Comparison of ENCODE assay signal across 8 cellular contexts in the genomic region with DNA sequence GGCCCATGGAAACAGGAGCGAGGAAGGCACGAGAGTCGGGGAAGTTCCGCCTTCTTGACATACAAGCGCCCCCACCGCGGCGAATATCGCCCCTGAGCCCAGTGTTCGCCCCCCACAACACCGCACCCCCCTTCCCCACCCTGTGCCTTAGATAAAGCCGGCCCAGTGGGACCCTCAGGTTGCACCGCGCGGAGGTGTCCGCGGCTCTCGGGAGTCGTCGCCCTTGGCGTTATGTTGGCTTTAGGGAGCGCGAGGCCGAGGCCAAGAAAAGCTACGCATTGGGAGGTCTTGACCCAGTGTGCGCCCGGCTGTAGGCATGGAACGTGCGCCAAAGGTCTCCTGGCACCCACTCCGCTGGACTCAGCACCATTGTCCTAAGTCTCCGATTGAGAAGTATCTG. TPM values are rescaled to one million over a fixed set of nuclear protein-coding genes. Genes with fewer than 3 reads are reported as not detected.
DNase-seq lines count a peak whose midpoint lies in the region; ATAC-seq, FAIRE-seq and TF ChIP-seq lines count a peak whose summit lies in the region.

No MANE protein-coding gene starts in this region.

- H3K27me3 Mint-ChIP-seq in naive thymus-derived CD8-positive, alpha-beta T cell = peaks cover 0 to 2% (median 0%) of the 10 kb centered on the region in 5 donors

- no peak for TF ChIP-seq POLR2A in HepG2 (IDR thresholded peaks at IDR 0.05; ENCODE audit: insufficient read depth in 1 of 2, low read depth in 2 of 2, low read length in 2 of 2)

- no peak overlapping the region for H3K4me2 ChIP-seq in HepG2 (ENCODE audit: low read depth, low read length)

- H3K79me2 ChIP-seq in HepG2 (ENCODE audit: insufficient read depth, low read length) = no peaks in the 10 kb centered on the region

- H3K27me3 ChIP-seq in liver (ENCODE audit: control insufficient read depth in 4 of 4, insufficient read depth in 4 of 4, low read length in 3 of 4) (no peaks in the 10 kb centered on the region), HepG2 (ENCODE audit: control insufficient read depth in 1 of 2, insufficient read depth in 2 of 2, low read length in 2 of 2) (no peaks in the 10 kb centered on the region)

- H3K4me1 Mint-ChIP-seq in naive thymus-derived CD8-positive, alpha-beta T cell = peaks cover 26 to 39% (median 33%) of the 10 kb centered on the region in 4 donors

- H3K9ac ChIP-seq in liver (ENCODE audit: low read depth in 1 of 2, low read length in 2 of 2) (no peak overlapping the region), HepG2 (ENCODE audit: insufficient read depth, low read depth, low read length) (no peak overlapping the region)

- no peak for TF ChIP-seq RAD21 in liver (IDR thresholded peaks at IDR 0.05)
- no peak for TF ChIP-seq RAD21 in HepG2 (CRISPR knock-in tag; IDR thresholded peaks at IDR 0.05)

- peak overlapping the region; percentile 96 to 100 (median 98) for H3K27ac Mint-ChIP-seq in naive thymus-derived CD8-positive, alpha-beta T cell

- H3K4me3 ChIP-seq in liver (ENCODE audit: low read depth in 1 of 3, low read length in 3 of 3) (peak overlapping the region; percentile 66 to 91 (median 81)), HepG2 (replicated peaks in 1 of 3; ENCODE audit: insufficient read depth in 1 of 3, low read depth in 2 of 3, low read length in 3 of 3) (no peak overlapping the region)

- peaks cover 38 to 46% (median 38%) of the 10 kb centered on the region in 3 donors for H3K36me3 Mint-ChIP-seq in naive thymus-derived CD8-positive, alpha-beta T cell

- intact Hi-C loops in HepG2 (cut with micrococcal nuclease; ENCODE audit: unreplicated experiment) = no loop called here

- H3K9me3 ChIP-seq in liver (ENCODE audit: control insufficient read depth in 4 of 4, low read length in 3 of 4) = peaks cover 13 to 35% (median 22%) of the 10 kb centered on the region in 4 donors
- no peaks in the 10 kb centered on the region for H3K9me3 ChIP-seq in HepG2 (ENCODE audit: low read length)

- TF ChIP-seq EP300 in HepG2 (IDR thresholded peaks at IDR 0.05; ENCODE audit: low read depth in 2 of 2, low read length in 2 of 2) = no peak
- no peak for TF ChIP-seq EP300 in HepG2 (CRISPR knock-in tag; IDR thresholded peaks at IDR 0.05; ENCODE audit: borderline replicate concordance)

- CTCF ChIA-PET in HepG2 (lab: Yijun Ruan, JAX; ENCODE audit: low intra/inter-chr PET ratio, low total read pairs) = no interaction called here

- peaks cover 6 to 14% (median 8%) of the 10 kb centered on the region in 4 donors for H3K36me3 ChIP-seq in liver (ENCODE audit: control insufficient read depth in 4 of 4, insufficient read depth in 3 of 4, low read depth in 1 of 4, low read length in 3 of 4)
- no peaks in the 10 kb centered on the region for H3K36me3 ChIP-seq in HepG2 (replicated peaks in 1 of 2; ENCODE audit: control insufficient read depth in 1 of 2, insufficient read depth in 2 of 2, low read length in 2 of 2)

- no TSS peak for BruUV-seq in HepG2 (replicated peaks; lab: Mats Ljungman, UMichigan)

- H4K20me1 ChIP-seq in HepG2 (ENCODE audit: insufficient read depth, low read length) = no peaks in the 10 kb centered on the region

- H2AFZ ChIP-seq in HepG2 (ENCODE audit: low read length) = no peak overlapping the region

- no peak for FAIRE-seq in HepG2 (lab: Jason Lieb, UNC)

- no peak for TF ChIP-seq CTCF in liver (IDR thresholded peaks at IDR 0.05; ENCODE audit: low read depth, low read length, missing input control)
- TF ChIP-seq CTCF in HepG2 (CRISPR knock-in tag; IDR thresholded peaks at IDR 0.05) = no peak

- H3K4me3 Mint-ChIP-seq in naive thymus-derived CD8-positive, alpha-beta T cell = peak overlapping the region; percentile 93 to 100 (median 98)

- in situ Hi-C loops in HepG2 (cut with HindIII; ENCODE audit: extremely low pct_ligation_motif_present, low pct_unique_long_range_greater_than_20kb) = no loop called here

- H3K9me3 Mint-ChIP-seq in naive thymus-derived CD8-positive, alpha-beta T cell = peaks cover 10 to 51% (median 42%) of the 10 kb centered on the region in 9 donors

- H3K4me1 ChIP-seq in liver (ENCODE audit: control insufficient read depth in 4 of 4, insufficient read depth in 4 of 4, low read length in 3 of 4) (peaks cover 2 to 8% (median 4%) of the 10 kb centered on the region in 4 donors), HepG2 (ENCODE audit: insufficient read depth, low read length) (no peaks in the 10 kb centered on the region)

- DNase-seq in HepG2 (ENCODE audit: low spot score) = no peak
- DNase-seq in epithelial cell of prostate (ENCODE audit: low read depth, low spot score) = no peak
- no peak for DNase-seq in naive thymus-derived CD8-positive, alpha-beta T cell
- no peak for DNase-seq in NCI-H774 (lab: John Stamatoyannopoulos, UW)
- no peak for DNase-seq in HCEC 1CT
- no peak for DNase-seq in NCI-H1048 (lab: John Stamatoyannopoulos, UW)

- WGBS in liver = 23% methylated on average over 31 of the region's 31 CpGs
- WGBS in HepG2 (ENCODE audit: low lambda C conversion rate) = 88% methylated on average over 23 of the region's 31 CpGs

- peak overlapping the region; percentile 7 to 56 for H3K27ac ChIP-seq in liver (ENCODE audit: low read depth in 1 of 2, low read length in 2 of 2)
- H3K27ac ChIP-seq in HepG2 (ENCODE audit: extremely low read length, insufficient read depth, low read length) = no peak overlapping the region
- peak overlapping the region; percentile 41 for H3K27ac ChIP-seq in epithelial cell of prostate

- POLR2A ChIA-PET in HepG2 (lab: Yijun Ruan, JAX) = no interaction called here
- POLR2A ChIA-PET in naive thymus-derived CD8-positive, alpha-beta T cell (lab: Charles Lee) = interaction anchor here (0.6 to 2.0 kb wide), 14 partner anchors 9 to 732 kb away, joined by 3 to 10 read pairs (median 4); partner anchors contain the start of genes ZBTB45, ZNF135, ZNF154 and ZNF274

- ATAC-seq in HepG2 (no peak), GM18858 (IDR thresholded peaks at IDR 0.05; ENCODE audit: unreplicated experiment) (no peak)
- no peak for ATAC-seq in naive thymus-derived CD8-positive, alpha-beta T cell

RNA-seq across cellular contexts. Expression of gene ZNF132, which starts 0.6 kb away (rescaled TPM):
- total RNA-seq in liver = 1 to 10 TPM; 1.3 to 2.0 TPM
- under 1 TPM; 0.64 to 0.72 TPM for polyA plus RNA-seq in liver
- total RNA-seq in HepG2 (2016; rRNA removed; fragmentation: Illumina TruSeq; extraction: Trizol) = not detected in 2 replicates
- not detected in 2 replicates for total RNA-seq in HepG2 (2016; cell fraction: cytosol; rRNA removed; fragmentation: Illumina TruSeq; extraction: Trizol; ENCODE audit: low read depth)
- total RNA-seq in HepG2 (2016; cell fraction: insoluble cytoplasmic fraction; rRNA removed; fragmentation: Illumina TruSeq; extraction: Trizol) = not detected in 2 replicates
- total RNA-seq in HepG2 (2016; cell fraction: membrane; rRNA removed; fragmentation: Illumina TruSeq; extraction: Trizol) = not detected in 2 replicates
- not detected in 2 replicates for total RNA-seq in HepG2 (2016; cell fraction: nucleus; rRNA removed; fragmentation: Illumina TruSeq; extraction: Trizol)
- polyA plus RNA-seq in HepG2 (2011; rRNA removed) = not detected in 2 replicates
- not detected in 2 replicates for polyA plus RNA-seq in HepG2 (2011; cell fraction: cytosol; rRNA removed)
- not detected in 2 replicates for polyA plus RNA-seq in HepG2 (2011; cell fraction: nucleus; rRNA removed)
- 0.15 and 0.24 TPM in 2 replicates for polyA plus RNA-seq in HepG2 (2012)
- polyA plus RNA-seq in HepG2 (2016; cell fraction: cytosol; fragmentation: Illumina TruSeq; extraction: Trizol; ENCODE audit: low read depth) = not detected in 2 replicates
- not detected in 2 replicates for polyA plus RNA-seq in HepG2 (2016; cell fraction: insoluble cytoplasmic fraction; fragmentation: Illumina TruSeq; extraction: Trizol; ENCODE audit: low read depth)
- polyA plus RNA-seq in HepG2 (2016; cell fraction: membrane; fragmentation: Illumina TruSeq; extraction: Trizol; ENCODE audit: low read depth) = not detected in 2 replicates
- polyA plus RNA-seq in HepG2 (2016; cell fraction: nucleus; fragmentation: Illumina TruSeq; extraction: Trizol; ENCODE audit: insufficient read depth, low read depth) = not detected in 2 replicates
- not detected in 2 replicates for polyA minus RNA-seq in HepG2 (2011; rRNA and poly(A)+ RNA removed; ENCODE audit: low replicate concordance)
- polyA minus RNA-seq in HepG2 (2011; cell fraction: cytosol; rRNA and poly(A)+ RNA removed) = not detected in 2 replicates
- polyA minus RNA-seq in HepG2 (2011; cell fraction: nucleus; rRNA and poly(A)+ RNA removed) = not detected in 2 replicates
- 10 to 100 TPM in 1 of 2 experiments, 1 to 10 TPM in 1; 10.0 to 10.6 TPM for total RNA-seq in naive thymus-derived CD8-positive, alpha-beta T cell
- polyA plus RNA-seq in naive thymus-derived CD8-positive, alpha-beta T cell = 1 to 10 TPM; 1.0 to 3.1 (median 2.0) TPM

RNA-seq across cellular contexts. Expression of gene ZNF324B, which starts 10.9 kb away (rescaled TPM):
- total RNA-seq in liver (1 to 10 TPM; 3.8 to 4.9 TPM), HepG2 (2016; rRNA removed; fragmentation: Illumina TruSeq; extraction: Trizol) (2.5 and 3.0 TPM in 2 replicates)
- polyA plus RNA-seq in liver (1 to 10 TPM in 1 of 2 donors, under 1 TPM in 1; 0.53 to 1.9 TPM), HepG2 (2011; rRNA removed) (0.53 and 0.98 TPM in 2 replicates)
- 0.79 and 1.6 TPM in 2 replicates for total RNA-seq in HepG2 (2016; cell fraction: cytosol; rRNA removed; fragmentation: Illumina TruSeq; extraction: Trizol; ENCODE audit: low read depth)
- 2.4 and 3.3 TPM in 2 replicates for total RNA-seq in HepG2 (2016; cell fraction: insoluble cytoplasmic fraction; rRNA removed; fragmentation: Illumina TruSeq; extraction: Trizol)
- 1.3 and 1.6 TPM in 2 replicates for total RNA-seq in HepG2 (2016; cell fraction: membrane; rRNA removed; fragmentation: Illumina TruSeq; extraction: Trizol)
- 1.7 and 2.9 TPM in 2 replicates for total RNA-seq in HepG2 (2016; cell fraction: nucleus; rRNA removed; fragmentation: Illumina TruSeq; extraction: Trizol)
- polyA plus RNA-seq in HepG2 (2011; cell fraction: cytosol; rRNA removed) = 0.50 and 0.56 TPM in 2 replicates
- 1.8 and 2.6 TPM in 2 replicates for polyA plus RNA-seq in HepG2 (2011; cell fraction: nucleus; rRNA removed)
- polyA plus RNA-seq in HepG2 (2012) = 0.95 and 0.97 TPM in 2 replicates
- polyA plus RNA-seq in HepG2 (2016; cell fraction: cytosol; fragmentation: Illumina TruSeq; extraction: Trizol; ENCODE audit: low read depth) = 0.09 and 0.11 TPM in 2 replicates
- polyA plus RNA-seq in HepG2 (2016; cell fraction: insoluble cytoplasmic fraction; fragmentation: Illumina TruSeq; extraction: Trizol; ENCODE audit: low read depth) = 0.96 and 1.1 TPM in 2 replicates
- 0.21 and 0.26 TPM in 2 replicates for polyA plus RNA-seq in HepG2 (2016; cell fraction: membrane; fragmentation: Illumina TruSeq; extraction: Trizol; ENCODE audit: low read depth)
- polyA plus RNA-seq in HepG2 (2016; cell fraction: nucleus; fragmentation: Illumina TruSeq; extraction: Trizol; ENCODE audit: insufficient read depth, low read depth) = 2.2 and 2.7 TPM in 2 replicates
- 4.0 and 14.2 TPM in 2 replicates for polyA minus RNA-seq in HepG2 (2011; rRNA and poly(A)+ RNA removed; ENCODE audit: low replicate concordance)
- 0.69 and 1.5 TPM in 2 replicates for polyA minus RNA-seq in HepG2 (2011; cell fraction: cytosol; rRNA and poly(A)+ RNA removed)
- 2.7 and 3.9 TPM in 2 replicates for polyA minus RNA-seq in HepG2 (2011; cell fraction: nucleus; rRNA and poly(A)+ RNA removed)
- total RNA-seq in naive thymus-derived CD8-positive, alpha-beta T cell = 10 to 100 TPM; 11.4 to 12.9 TPM
- polyA plus RNA-seq in naive thymus-derived CD8-positive, alpha-beta T cell = 1 to 10 TPM; 1.4 to 2.6 (median 1.8) TPM

RNA-seq across cellular contexts. Expression of gene ZNF324, which starts 26.3 kb away (rescaled TPM):
- 1 to 10 TPM; 8.4 TPM for total RNA-seq in liver
- polyA plus RNA-seq in liver = 1 to 10 TPM; 2.3 to 2.6 TPM
- total RNA-seq in HepG2 (2016; rRNA removed; fragmentation: Illumina TruSeq; extraction: Trizol) = 4.0 and 4.7 TPM in 2 replicates
- total RNA-seq in HepG2 (2016; cell fraction: cytosol; rRNA removed; fragmentation: Illumina TruSeq; extraction: Trizol; ENCODE audit: low read depth) = 0.30 and 1.2 TPM in 2 replicates
- total RNA-seq in HepG2 (2016; cell fraction: insoluble cytoplasmic fraction; rRNA removed; fragmentation: Illumina TruSeq; extraction: Trizol) = 4.0 and 5.4 TPM in 2 replicates
- total RNA-seq in HepG2 (2016; cell fraction: membrane; rRNA removed; fragmentation: Illumina TruSeq; extraction: Trizol) = 1.7 and 1.8 TPM in 2 replicates
- 4.7 and 6.2 TPM in 2 replicates for total RNA-seq in HepG2 (2016; cell fraction: nucleus; rRNA removed; fragmentation: Illumina TruSeq; extraction: Trizol)
- polyA plus RNA-seq in HepG2 (2011; rRNA removed) = 1.1 and 1.6 TPM in 2 replicates
- polyA plus RNA-seq in HepG2 (2011; cell fraction: cytosol; rRNA removed) = 1.5 and 1.6 TPM in 2 replicates
- polyA plus RNA-seq in HepG2 (2011; cell fraction: nucleus; rRNA removed) = 6.4 TPM in 2 replicates
- 1.8 and 2.3 TPM in 2 replicates for polyA plus RNA-seq in HepG2 (2012)
- polyA plus RNA-seq in HepG2 (2016; cell fraction: cytosol; fragmentation: Illumina TruSeq; extraction: Trizol; ENCODE audit: low read depth) = 0.07 and 0.16 TPM in 2 replicates
- 2.1 and 2.5 TPM in 2 replicates for polyA plus RNA-seq in HepG2 (2016; cell fraction: insoluble cytoplasmic fraction; fragmentation: Illumina TruSeq; extraction: Trizol; ENCODE audit: low read depth)
- polyA plus RNA-seq in HepG2 (2016; cell fraction: membrane; fragmentation: Illumina TruSeq; extraction: Trizol; ENCODE audit: low read depth) = 0.45 and 0.47 TPM in 2 replicates
- polyA plus RNA-seq in HepG2 (2016; cell fraction: nucleus; fragmentation: Illumina TruSeq; extraction: Trizol; ENCODE audit: insufficient read depth, low read depth) = 3.4 and 3.6 TPM in 2 replicates
- polyA minus RNA-seq in HepG2 (2011; rRNA and poly(A)+ RNA removed; ENCODE audit: low replicate concordance) = 10.2 and 18.5 TPM in 2 replicates
- polyA minus RNA-seq in HepG2 (2011; cell fraction: cytosol; rRNA and poly(A)+ RNA removed) = 1.9 and 2.6 TPM in 2 replicates
- polyA minus RNA-seq in HepG2 (2011; cell fraction: nucleus; rRNA and poly(A)+ RNA removed) = 10.4 and 13.9 TPM in 2 replicates
- 10 to 100 TPM; 24.8 to 28.0 TPM for total RNA-seq in naive thymus-derived CD8-positive, alpha-beta T cell
- 10 to 100 TPM in 2 of 3 donors, 1 to 10 TPM in 1; 8.3 to 16.2 (median 12.8) TPM for polyA plus RNA-seq in naive thymus-derived CD8-positive, alpha-beta T cell

RNA-seq across cellular contexts. Expression of gene ZNF584, which starts 32.1 kb away (rescaled TPM):
- total RNA-seq in liver (10 to 100 TPM in 1 of 2 donors, 1 to 10 TPM in 1; 9.4 to 12.6 TPM), HepG2 (2016; rRNA removed; fragmentation: Illumina TruSeq; extraction: Trizol) (6.8 and 7.0 TPM in 2 replicates)
- polyA plus RNA-seq in liver (10 to 100 TPM in 1 of 2 donors, 1 to 10 TPM in 1; 3.6 to 10.6 TPM), HepG2 (2011; rRNA removed) (2.4 and 3.3 TPM in 2 replicates)
- total RNA-seq in HepG2 (2016; cell fraction: cytosol; rRNA removed; fragmentation: Illumina TruSeq; extraction: Trizol; ENCODE audit: low read depth) = 2.7 and 3.0 TPM in 2 replicates
- 7.0 and 7.6 TPM in 2 replicates for total RNA-seq in HepG2 (2016; cell fraction: insoluble cytoplasmic fraction; rRNA removed; fragmentation: Illumina TruSeq; extraction: Trizol)
- 5.6 and 7.1 TPM in 2 replicates for total RNA-seq in HepG2 (2016; cell fraction: membrane; rRNA removed; fragmentation: Illumina TruSeq; extraction: Trizol)
- 4.6 and 6.5 TPM in 2 replicates for total RNA-seq in HepG2 (2016; cell fraction: nucleus; rRNA removed; fragmentation: Illumina TruSeq; extraction: Trizol)
- polyA plus RNA-seq in HepG2 (2011; cell fraction: cytosol; rRNA removed) = 2.2 and 2.4 TPM in 2 replicates
- polyA plus RNA-seq in HepG2 (2011; cell fraction: nucleus; rRNA removed) = 2.7 and 3.7 TPM in 2 replicates
- polyA plus RNA-seq in HepG2 (2012) = 2.1 and 2.6 TPM in 2 replicates
- polyA plus RNA-seq in HepG2 (2016; cell fraction: cytosol; fragmentation: Illumina TruSeq; extraction: Trizol; ENCODE audit: low read depth) = 1.5 and 2.0 TPM in 2 replicates
- 4.1 and 4.8 TPM in 2 replicates for polyA plus RNA-seq in HepG2 (2016; cell fraction: insoluble cytoplasmic fraction; fragmentation: Illumina TruSeq; extraction: Trizol; ENCODE audit: low read depth)
- 2.5 and 4.0 TPM in 2 replicates for polyA plus RNA-seq in HepG2 (2016; cell fraction: membrane; fragmentation: Illumina TruSeq; extraction: Trizol; ENCODE audit: low read depth)
- polyA plus RNA-seq in HepG2 (2016; cell fraction: nucleus; fragmentation: Illumina TruSeq; extraction: Trizol; ENCODE audit: insufficient read depth, low read depth) = 6.0 and 6.2 TPM in 2 replicates
- polyA minus RNA-seq in HepG2 (2011; rRNA and poly(A)+ RNA removed; ENCODE audit: low replicate concordance) = 5.5 and 35.4 TPM in 2 replicates
- 2.7 and 2.9 TPM in 2 replicates for polyA minus RNA-seq in HepG2 (2011; cell fraction: cytosol; rRNA and poly(A)+ RNA removed)
- 4.2 and 4.6 TPM in 2 replicates for polyA minus RNA-seq in HepG2 (2011; cell fraction: nucleus; rRNA and poly(A)+ RNA removed)
- 10 to 100 TPM; 10.6 to 10.7 TPM for total RNA-seq in naive thymus-derived CD8-positive, alpha-beta T cell
- polyA plus RNA-seq in naive thymus-derived CD8-positive, alpha-beta T cell = 1 to 10 TPM; 6.3 to 6.5 (median 6.4) TPM

RNA-seq across cellular contexts. Expression of gene ZNF446, which starts 35.6 kb away (rescaled TPM):
- total RNA-seq in liver (1 to 10 TPM; 2.8 to 4.6 TPM), HepG2 (2016; rRNA removed; fragmentation: Illumina TruSeq; extraction: Trizol) (2.5 and 3.6 TPM in 2 replicates)
- polyA plus RNA-seq in liver (1 to 10 TPM; 3.3 to 4.8 TPM), HepG2 (2011; rRNA removed) (3.0 and 3.8 TPM in 2 replicates)
- total RNA-seq in HepG2 (2016; cell fraction: cytosol; rRNA removed; fragmentation: Illumina TruSeq; extraction: Trizol; ENCODE audit: low read depth) = 0.81 and 0.97 TPM in 2 replicates
- 2.5 and 3.8 TPM in 2 replicates for total RNA-seq in HepG2 (2016; cell fraction: insoluble cytoplasmic fraction; rRNA removed; fragmentation: Illumina TruSeq; extraction: Trizol)
- total RNA-seq in HepG2 (2016; cell fraction: membrane; rRNA removed; fragmentation: Illumina TruSeq; extraction: Trizol) = 2.1 and 2.7 TPM in 2 replicates
- total RNA-seq in HepG2 (2016; cell fraction: nucleus; rRNA removed; fragmentation: Illumina TruSeq; extraction: Trizol) = 3.2 and 3.9 TPM in 2 replicates
- 1.6 and 3.9 TPM in 2 replicates for polyA plus RNA-seq in HepG2 (2011; cell fraction: cytosol; rRNA removed)
- polyA plus RNA-seq in HepG2 (2011; cell fraction: nucleus; rRNA removed) = 9.0 and 9.4 TPM in 2 replicates
- 2.8 and 3.6 TPM in 2 replicates for polyA plus RNA-seq in HepG2 (2012)
- 0.83 and 0.97 TPM in 2 replicates for polyA plus RNA-seq in HepG2 (2016; cell fraction: cytosol; fragmentation: Illumina TruSeq; extraction: Trizol; ENCODE audit: low read depth)
- 2.7 and 3.2 TPM in 2 replicates for polyA plus RNA-seq in HepG2 (2016; cell fraction: insoluble cytoplasmic fraction; fragmentation: Illumina TruSeq; extraction: Trizol; ENCODE audit: low read depth)
- polyA plus RNA-seq in HepG2 (2016; cell fraction: membrane; fragmentation: Illumina TruSeq; extraction: Trizol; ENCODE audit: low read depth) = 1.7 TPM in 2 replicates
- 5.3 and 7.0 TPM in 2 replicates for polyA plus RNA-seq in HepG2 (2016; cell fraction: nucleus; fragmentation: Illumina TruSeq; extraction: Trizol; ENCODE audit: insufficient read depth, low read depth)
- 6.2 and 6.7 TPM in 2 replicates for polyA minus RNA-seq in HepG2 (2011; rRNA and poly(A)+ RNA removed; ENCODE audit: low replicate concordance)
- 1.2 and 2.2 TPM in 2 replicates for polyA minus RNA-seq in HepG2 (2011; cell fraction: cytosol; rRNA and poly(A)+ RNA removed)
- polyA minus RNA-seq in HepG2 (2011; cell fraction: nucleus; rRNA and poly(A)+ RNA removed) = 5.5 and 6.0 TPM in 2 replicates
- 10 to 100 TPM; 18.7 to 20.4 TPM for total RNA-seq in naive thymus-derived CD8-positive, alpha-beta T cell
- polyA plus RNA-seq in naive thymus-derived CD8-positive, alpha-beta T cell = 1 to 10 TPM; 1.6 to 2.7 (median 2.4) TPM

Comparison
In these comparisons a context has a peak if more than half of its experiments do, and no peak if none do; other contexts are left out.
1. H3K4me3 ChIP-seq: peak in liver (3 of 3); none in HepG2 (0 of 3).